10 cellular contexts compared by ENCODE assay signal in genomic region chr6:123965894-123966293, GRCh38.
DNase-seq lines count a peak whose midpoint lies in the region; ATAC-seq lines count a peak whose summit lies in the region.
"Had no signal": no experiment of that assay in that cellular context is flagged by ENCODE, and none has a peak within 500 bp of the region (broad histone marks: within the 10 kb centered on the region; RNA-seq: fewer than 3 reads in every experiment).

No MANE protein-coding gene starts in this region.

- H3K27ac ChIP-seq in effector memory CD4-positive, alpha-beta T cell (ENCODE audit: insufficient read depth, low read length, poor library complexity, severe bottlenecking): no peak overlapping the region
- H3K27ac ChIP-seq: BLaER1 treated with 17β-estradiol and CSF1 and Interleukin-3, amounts not matched to agents 10 nM and 100 nM had no signal

- H3K9me3 Mint-ChIP-seq in activated naive CD8-positive, alpha-beta T cell treated with anti-CD3 and anti-CD28 coated beads, Interleukin-2, amount 50 U/mL, for 24 hours: no peaks in the 10 kb centered on the region
- H3K9me3 Mint-ChIP-seq: activated naive CD4-positive, alpha-beta T cell treated with anti-CD3 and anti-CD28 coated beads for 36 hours had no signal

- no peaks in the 10 kb centered on the region for H3K27me3 Mint-ChIP-seq in activated naive CD8-positive, alpha-beta T cell treated with anti-CD3 and anti-CD28 coated beads, Interleukin-2, amount 50 U/mL, for 24 hours

- intact Hi-C loops in left cardiac atrium (cut with DNase I): loop anchor here in 1 of 2 donors (5.0 kb wide), 1 partner anchor 164 kb away; the partner anchor contains the start of gene NKAIN2

- H3K4me3 Mint-ChIP-seq in activated naive CD8-positive, alpha-beta T cell treated with anti-CD3 and anti-CD28 coated beads, Interleukin-2, amount 50 U/mL, for 24 hours: no peak overlapping the region
- H3K4me3 Mint-ChIP-seq: activated naive CD4-positive, alpha-beta T cell treated with anti-CD3 and anti-CD28 coated beads for 36 hours had no signal

- H3K27ac Mint-ChIP-seq in activated naive CD8-positive, alpha-beta T cell treated with anti-CD3 and anti-CD28 coated beads, Interleukin-2, amount 50 U/mL, for 24 hours: no peak overlapping the region
- H3K27ac Mint-ChIP-seq: activated naive CD4-positive, alpha-beta T cell treated with anti-CD3 and anti-CD28 coated beads for 36 hours had no signal

- H3K4me3 ChIP-seq in effector memory CD4-positive, alpha-beta T cell (ENCODE audit: insufficient read depth, low read depth, low read length, poor library complexity, severe bottlenecking): no peak overlapping the region
- H3K4me3 ChIP-seq: BLaER1 treated with 17β-estradiol and CSF1 and Interleukin-3, amounts not matched to agents 10 nM and 100 nM had no signal

- H3K4me1 ChIP-seq in effector memory CD4-positive, alpha-beta T cell (ENCODE audit: control insufficient read depth, insufficient read depth, low read length, poor library complexity, severe bottlenecking): no peaks in the 10 kb centered on the region

- H3K36me3 ChIP-seq in effector memory CD4-positive, alpha-beta T cell (ENCODE audit: control insufficient read depth, insufficient read depth, low read length): no peaks in the 10 kb centered on the region
- H3K36me3 ChIP-seq: BLaER1 treated with 17β-estradiol and CSF1 and Interleukin-3, amounts not matched to agents 10 nM and 100 nM had no signal

- H3K36me3 Mint-ChIP-seq in activated naive CD8-positive, alpha-beta T cell treated with anti-CD3 and anti-CD28 coated beads, Interleukin-2, amount 50 U/mL, for 24 hours (ENCODE audit: low read depth): no peaks in the 10 kb centered on the region

- DNase-seq in NCI-H748 (lab: John Stamatoyannopoulos, UW; ENCODE audit: unreplicated experiment) (peak; percentile 67), NCI-H748 treated with DMSO at 0.1 percent for 48 hours (lab: John Stamatoyannopoulos, UW) (no peak), RKO (ENCODE audit: low spot score) (peak; percentile 41), left cardiac atrium (no peak), stromal cell of bone marrow (ENCODE audit: low read depth) (peak; percentile 6), GM19240 (ENCODE audit: insufficient read length, low spot score) (no peak)
- DNase-seq in activated naive CD8-positive, alpha-beta T cell treated with anti-CD3 and anti-CD28 coated beads, Interleukin-2, amount 50 U/mL, for 24 hours: no peak
- no peak for DNase-seq in effector memory CD4-positive, alpha-beta T cell
- DNase-seq: activated naive CD4-positive, alpha-beta T cell treated with anti-CD3 and anti-CD28 coated beads for 36 hours had no signal

- no peaks in the 10 kb centered on the region for H3K27me3 ChIP-seq in effector memory CD4-positive, alpha-beta T cell (replicated peaks; ENCODE audit: control insufficient read depth, insufficient read depth, low read length, poor library complexity, severe bottlenecking)
- H3K27me3 ChIP-seq: BLaER1 treated with 17β-estradiol and CSF1 and Interleukin-3, amounts not matched to agents 10 nM and 100 nM had no signal

- peak; percentile 38 to 70 for ATAC-seq in left cardiac atrium
- ATAC-seq in activated naive CD8-positive, alpha-beta T cell treated with anti-CD3 and anti-CD28 coated beads, Interleukin-2, amount 50 U/mL, for 24 hours: no peak

- H3K4me1 Mint-ChIP-seq in activated naive CD8-positive, alpha-beta T cell treated with anti-CD3 and anti-CD28 coated beads, Interleukin-2, amount 50 U/mL, for 24 hours: no peaks in the 10 kb centered on the region

- H3K9me3 ChIP-seq in effector memory CD4-positive, alpha-beta T cell (ENCODE audit: control insufficient read depth, low read length): no peaks in the 10 kb centered on the region
- H3K9me3 ChIP-seq: BLaER1 treated with 17β-estradiol and CSF1 and Interleukin-3, amounts not matched to agents 10 nM and 100 nM had no signal

Comparison
In these comparisons a context has a peak if more than half of its experiments do, and no peak if none do; other contexts are left out.
1. DNase-seq: peak in NCI-H748 (single experiment), RKO (single experiment) and stromal cell of bone marrow (single experiment); none in NCI-H748 treated with DMSO at 0.1 percent for 48 hours (single experiment), left cardiac atrium (single experiment), GM19240 (single experiment), activated naive CD8-positive, alpha-beta T cell treated with anti-CD3 and anti-CD28 coated beads, Interleukin-2, amount 50 U/mL, for 24 hours (single experiment) and effector memory CD4-positive, alpha-beta T cell (0 of 3).